9 cellular contexts compared by ENCODE assay signal in the genomic region with DNA sequence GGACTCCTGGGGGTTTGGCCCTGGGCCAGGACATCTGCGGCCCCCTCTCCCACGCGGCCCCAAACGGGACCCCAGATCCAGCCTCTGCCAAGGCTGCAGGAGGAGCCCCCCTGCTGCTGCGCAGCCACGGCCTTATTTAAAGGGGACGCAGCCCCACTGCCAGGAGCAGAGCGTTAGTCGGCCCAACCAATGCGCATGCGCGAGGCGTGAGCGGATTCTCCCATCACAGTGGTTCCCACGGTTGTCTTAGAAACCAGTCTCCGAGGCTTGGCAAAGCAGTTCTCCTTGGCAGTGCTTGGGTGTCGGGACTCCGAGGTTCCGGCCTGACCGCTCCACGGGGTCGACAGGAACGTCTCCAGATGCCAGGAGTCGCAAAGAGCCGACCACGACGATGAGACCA.
DNase-seq lines count a peak whose midpoint lies in the region; ATAC-seq and TF ChIP-seq lines count a peak whose summit lies in the region.
"Had no signal": no experiment of that assay in that cellular context is flagged by ENCODE, and none has a peak within 500 bp of the region (broad histone marks: within the 10 kb centered on the region; RNA-seq: fewer than 3 reads in every experiment).

No MANE protein-coding gene starts in this region.

- H3K4me3 ChIP-seq in SJCRH30 = peak overlapping the region; percentile 48
- H3K4me3 ChIP-seq in cardiac fibroblast (replicated peaks in 1 of 2; ENCODE audit: low read depth in 2 of 2, low read length in 2 of 2) = no peak overlapping the region
- peak overlapping the region; percentile 46 for H3K4me3 ChIP-seq in psoas muscle
- H3K4me3 ChIP-seq: SK-N-MC had no signal

- H3K4me1 ChIP-seq in SJCRH30 (no peaks in the 10 kb centered on the region), psoas muscle (no peaks in the 10 kb centered on the region)

- no peak overlapping the region for H3K27ac ChIP-seq in SJCRH30
- H3K27ac ChIP-seq in psoas muscle = no peak overlapping the region
- H3K27ac ChIP-seq: SK-N-MC had no signal

- intact Hi-C loops in psoas muscle (cut with DNase I) = no loop called here

- no peaks in the 10 kb centered on the region for H3K36me3 ChIP-seq in SJCRH30
- no peaks in the 10 kb centered on the region for H3K36me3 ChIP-seq in psoas muscle (ENCODE audit: insufficient read depth in 1 of 2, low read depth in 1 of 2)

- peak; percentile 32 for DNase-seq in Ammon's horn (ENCODE audit: low spot score)
- peak; percentile 53 to 70 for DNase-seq in SJCRH30
- DNase-seq in cardiac fibroblast (ENCODE audit: low read depth in 2 of 2) = peak; percentile 25 to 37
- DNase-seq in psoas muscle = peak; percentile 56 to 69
- DNase-seq in NCI-H1694 treated with DMSO at 0.1 percent for 48 hours (lab: John Stamatoyannopoulos, UW) = no peak
- no peak for DNase-seq in NCI-H774 (lab: John Stamatoyannopoulos, UW)
- no peak for DNase-seq in NCI-H187 treated with DMSO at 0.1 percent for 48 hours (lab: John Stamatoyannopoulos, UW)

- ATAC-seq in psoas muscle (peak in 1 of 4 donors; percentile 48), HG03520 (IDR thresholded peaks at IDR 0.05; ENCODE audit: unreplicated experiment) (no peak)

- TF ChIP-seq CTCF in cardiac fibroblast (IDR thresholded peaks at IDR 0.05; ENCODE audit: low read depth, low read length) (no peak), psoas muscle (IDR thresholded peaks at IDR 0.05) (no peak)

- WGBS in psoas muscle, 3 donors = 17 to 56% (median 36%) methylated on average over 26 to 27 of the region's 27 CpGs

- no peaks in the 10 kb centered on the region for H3K9me3 ChIP-seq in SJCRH30 (replicated peaks)
- no peaks in the 10 kb centered on the region for H3K9me3 ChIP-seq in psoas muscle

- H3K27me3 ChIP-seq in SJCRH30 = no peaks in the 10 kb centered on the region
- H3K27me3 ChIP-seq in psoas muscle (ENCODE audit: insufficient read depth in 3 of 3, low read length in 2 of 3) = no peaks in the 10 kb centered on the region

Comparison
In these comparisons a context has a peak if more than half of its experiments do, and no peak if none do; other contexts are left out.
1. DNase-seq: peak in Ammon's horn (single experiment), SJCRH30 (2 of 2), cardiac fibroblast (2 of 2) and psoas muscle (2 of 2); none in NCI-H1694 treated with DMSO at 0.1 percent for 48 hours (single experiment), NCI-H774 (single experiment) and NCI-H187 treated with DMSO at 0.1 percent for 48 hours (single experiment).
2. H3K4me3 ChIP-seq: peak in SJCRH30 (single experiment) and psoas muscle (single experiment); none in cardiac fibroblast (0 of 2).